In the genomic region with DNA sequence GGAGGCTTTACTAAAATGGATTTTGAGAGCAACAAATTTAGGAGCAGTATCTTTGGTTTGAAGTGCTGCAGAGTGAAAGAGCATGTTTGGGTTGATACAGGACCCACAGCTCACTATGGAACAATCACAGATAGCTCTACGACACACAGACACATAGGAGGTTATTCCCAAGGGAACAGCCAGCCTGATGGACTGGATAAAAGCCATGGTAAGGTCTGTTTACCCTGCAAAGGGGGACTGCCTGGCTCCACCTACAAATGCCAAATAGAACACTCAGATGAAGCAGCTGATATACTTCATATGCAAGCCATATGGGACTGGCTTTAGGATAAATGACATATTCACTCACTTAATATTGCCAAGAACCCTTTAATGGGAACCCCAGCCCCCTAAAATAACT, we compare ENCODE assay signal across 10 cellular contexts.
DNase-seq lines count a peak whose midpoint lies in the region; ATAC-seq and TF ChIP-seq lines count a peak whose summit lies in the region.
"Had no signal": no experiment of that assay in that cellular context is flagged by ENCODE, and none has a peak within 500 bp of the region (broad histone marks: within the 10 kb centered on the region; RNA-seq: fewer than 3 reads in every experiment).

No MANE protein-coding gene starts in this region.

- no peaks in the 10 kb centered on the region for H3K27me3 Mint-ChIP-seq in central memory CD8-positive, alpha-beta T cell

- peak overlapping the region; percentile 64 for H3K4me3 Mint-ChIP-seq in central memory CD8-positive, alpha-beta T cell

- peak overlapping the region; percentile 91 for H3K27ac Mint-ChIP-seq in central memory CD8-positive, alpha-beta T cell (ENCODE audit: low read depth)

- no peak for ATAC-seq in heart right ventricle
- ATAC-seq in central memory CD8-positive, alpha-beta T cell (replicated peaks; ENCODE audit: extremely low read depth, poor library complexity, severe bottlenecking) = no peak
- ATAC-seq in HG03175 (IDR thresholded peaks at IDR 0.05; ENCODE audit: unreplicated experiment) = no peak
- ATAC-seq in GM21619 (IDR thresholded peaks at IDR 0.05; ENCODE audit: unreplicated experiment) = no peak
- ATAC-seq in GM21515 (IDR thresholded peaks at IDR 0.05; ENCODE audit: unreplicated experiment) = no peak
- ATAC-seq in GM21390 (IDR thresholded peaks at IDR 0.05; ENCODE audit: unreplicated experiment) = no peak

- H3K4me1 ChIP-seq in left ventricle myocardium inferior (peaks cover 8% of the 10 kb centered on the region), heart right ventricle (peaks cover 0 to 12% (median 6%) of the 10 kb centered on the region in 9 donors)

- no peaks in the 10 kb centered on the region for H3K9me3 Mint-ChIP-seq in central memory CD8-positive, alpha-beta T cell

- DNase-seq in left ventricle myocardium inferior (no peak), heart right ventricle (no peak)
- DNase-seq in central memory CD8-positive, alpha-beta T cell (ENCODE audit: low spot score in 2 of 2) = no peak
- DNase-seq: NCI-H446 had no signal

- intact Hi-C loops in left ventricle myocardium inferior (cut with micrococcal nuclease) = no loop called here
- intact Hi-C loops in heart right ventricle (cut with DNase I) = no loop called here

- H3K4me3 ChIP-seq in left ventricle myocardium inferior (no peak overlapping the region), heart right ventricle (no peak overlapping the region)

- no peaks in the 10 kb centered on the region for H3K36me3 Mint-ChIP-seq in central memory CD8-positive, alpha-beta T cell (ENCODE audit: insufficient read depth)
- H3K36me3 Mint-ChIP-seq: CD14-positive monocyte had no signal

- no peaks in the 10 kb centered on the region for H3K36me3 ChIP-seq in left ventricle myocardium inferior
- H3K36me3 ChIP-seq in heart right ventricle = no peaks in the 10 kb centered on the region
- no peaks in the 10 kb centered on the region for H3K36me3 ChIP-seq in KOPT-K1 (ENCODE audit: insufficient read depth, low read length)

- TF ChIP-seq CTCF in left ventricle myocardium inferior (IDR thresholded peaks at IDR 0.05; ENCODE audit: borderline replicate concordance) = no peak
- no peak for TF ChIP-seq CTCF in heart right ventricle (IDR thresholded peaks at IDR 0.05)

- H3K9me3 ChIP-seq in left ventricle myocardium inferior (replicated peaks) (peaks cover 11% of the 10 kb centered on the region), heart right ventricle (peaks cover 0 to 11% (median 0%) of the 10 kb centered on the region in 11 donors), KOPT-K1 (ENCODE audit: insufficient read depth, low read length, poor library complexity, severe bottlenecking) (peaks cover 14% of the 10 kb centered on the region)

- H3K27me3 ChIP-seq in left ventricle myocardium inferior (ENCODE audit: low read depth) (no peaks in the 10 kb centered on the region), heart right ventricle (no peaks in the 10 kb centered on the region)

- H3K27ac ChIP-seq in left ventricle myocardium inferior (replicated peaks) (peak overlapping the region; percentile 9), heart right ventricle (peak overlapping the region in 2 of 10 donors; percentile 0 to 59), KOPT-K1 (ENCODE audit: low read depth, low read length, poor library complexity, severe bottlenecking) (peak overlapping the region; percentile 87)

- peaks cover 11% of the 10 kb centered on the region for H3K4me1 Mint-ChIP-seq in central memory CD8-positive, alpha-beta T cell

- 47 to 55% methylated on average over 1 of the region's 1 CpG for WGBS in heart right ventricle, 2 donors
